ENCODE assay signal across 8 cellular contexts in genomic region chr14:50980451-50980850, GRCh38.
"Had no signal": no experiment of that assay in that cellular context is flagged by ENCODE, and none has a peak within 500 bp of the region (broad histone marks: within the 10 kb centered on the region; RNA-seq: fewer than 3 reads in every experiment).

No MANE protein-coding gene starts in this region.

- H3K4me3 Mint-ChIP-seq: HFFc6 had no signal

- ATAC-seq: HCT116 had no signal

- H3K36me3 ChIP-seq: HAP-1 had no signal

- H3K9me3 ChIP-seq: HAP-1 had no signal

- H3K27ac Mint-ChIP-seq: HFFc6 had no signal

- H3K9ac ChIP-seq: GM23248 had no signal

- FAIRE-seq: HTR-8/SVneo had no signal

- DNase-seq: GM23248, GOT3, H7, HFFc6, IMR-90 had no signal

- H2AFZ ChIP-seq: GM23248 had no signal

- H3K9me3 Mint-ChIP-seq: HFFc6 had no signal

- H3K27ac ChIP-seq: GM23248 had no signal

- H3K4me3 ChIP-seq: GM23248, HAP-1 had no signal
